8 cellular contexts compared by ENCODE assay signal in the genomic region with DNA sequence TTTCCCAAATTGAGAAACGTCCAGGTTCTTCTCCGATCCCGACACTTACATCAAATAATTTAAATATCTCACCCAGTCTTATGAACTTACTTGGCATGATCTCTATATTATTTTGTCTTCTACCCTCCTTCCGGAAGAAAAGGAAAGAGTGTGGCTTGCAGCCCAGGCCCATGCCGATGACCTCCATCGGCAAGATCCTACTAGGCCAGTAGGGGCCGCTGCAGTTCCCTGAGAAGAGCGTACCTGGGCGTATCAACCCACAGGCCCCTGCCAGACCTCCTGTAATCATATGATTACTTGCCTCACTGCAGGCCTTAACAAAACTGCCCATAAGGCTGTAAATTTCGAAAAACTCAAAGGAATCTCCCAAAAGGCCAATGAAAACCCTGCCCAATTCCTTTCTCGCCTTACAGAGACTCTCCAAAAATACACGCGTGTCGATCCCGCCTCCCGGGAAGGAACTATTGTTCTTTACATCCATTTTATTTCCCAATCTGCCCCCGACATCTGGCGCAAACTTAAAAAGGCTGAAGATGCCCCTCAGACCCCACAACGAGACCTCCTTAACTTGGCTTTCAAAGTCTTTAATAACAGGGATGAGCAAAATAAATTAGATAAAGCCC.
DNase-seq lines count a peak whose midpoint lies in the region; ATAC-seq, FAIRE-seq and TF ChIP-seq lines count a peak whose summit lies in the region.

No MANE protein-coding gene starts in this region.

- no peak for TF ChIP-seq EP300 in H1 (IDR thresholded peaks at IDR 0.05; ENCODE audit: borderline replicate concordance in 1 of 2, low read depth in 2 of 2, low read length in 2 of 2)

- 49% methylated on average over 19 of the region's 19 CpGs; no CpG with 5 or more reads in 1 of the 2 experiments for WGBS in H1 (ENCODE audit: extremely low coverage in 1 of 2, insufficient coverage in 1 of 2, insufficient read length in 1 of 2, insufficient replicate concordance in 2 of 2, low coverage in 1 of 2, low lambda C conversion rate in 2 of 2, missing lambda C conversion rate in 1 of 2), 2 experiments

- H3K14ac ChIP-seq in H1 (ENCODE audit: insufficient read length) = no peak overlapping the region

- H3K4me1 ChIP-seq in H1 (replicated peaks in 1 of 4; ENCODE audit: control insufficient read depth in 3 of 4, insufficient read depth in 4 of 4, low read length in 3 of 4) = peaks cover 0 to 6% (median 2%) of the 10 kb centered on the region in 4 experiments; a peak in 4 of 7 replicates

- no peak overlapping the region for H4K91ac ChIP-seq in H1 (replicated peaks; ENCODE audit: insufficient read length, low read length)

- H2BK5ac ChIP-seq in H1 (ENCODE audit: low read depth, low read length) = no peak overlapping the region

- no peak overlapping the region for H2BK20ac ChIP-seq in H1 (ENCODE audit: low read length)

- H2BK15ac ChIP-seq in H1 (ENCODE audit: low read length) = no peak overlapping the region

- H4K5ac ChIP-seq in H1 (ENCODE audit: insufficient read length, low read depth, low read length) = no peak overlapping the region

- H4K8ac ChIP-seq in H1 (ENCODE audit: extremely low read depth, insufficient read depth, low read length) = no peak overlapping the region

- H2BK120ac ChIP-seq in H1 (replicated peaks; ENCODE audit: low read depth, low read length) = no peak overlapping the region

- FAIRE-seq in G401.6 (lab: Jason Lieb, UNC) = peak; percentile 81
- FAIRE-seq in H1 (lab: Jason Lieb, UNC) = peak; percentile 74

- H3K36me3 ChIP-seq in H1 (ENCODE audit: control insufficient read depth in 2 of 4, insufficient read depth in 4 of 4, low read length in 3 of 4) = no peaks in the 10 kb centered on the region

- no peak overlapping the region for H2BK12ac ChIP-seq in H1 (ENCODE audit: low read depth, low read length)

- H3K4me3 ChIP-seq in H1 (ENCODE audit: extremely low read depth in 1 of 4, insufficient read depth in 2 of 4, low read depth in 3 of 4, low read length in 4 of 4) = no peak overlapping the region

- H3K79me1 ChIP-seq in H1 (ENCODE audit: low read depth, low read length) = no peaks in the 10 kb centered on the region

- H3K4me2 ChIP-seq in H1 (ENCODE audit: insufficient read depth in 1 of 2, low read depth in 2 of 2, low read length in 2 of 2) = no peak overlapping the region

- TF ChIP-seq POLR2A in H1 (IDR thresholded peaks at IDR 0.05; ENCODE audit: control extremely low read depth in 1 of 2, low read depth in 2 of 2, low read length in 2 of 2) = no peak

- no peaks in the 10 kb centered on the region for H4K20me1 ChIP-seq in H1 (replicated peaks in 1 of 2; ENCODE audit: control insufficient read depth in 1 of 2, insufficient read depth in 2 of 2, low read length in 2 of 2)

- CTCF ChIA-PET in H1 (lab: Charles Lee; ENCODE audit: partially characterized antibody) = interaction anchor here (0.9 to 2.4 kb wide), 10 partner anchors 18 to 185 kb away, joined by 3 to 22 read pairs (median 4); no protein-coding TSS in a partner anchor

- no peak overlapping the region for H3K27ac ChIP-seq in H1 (ENCODE audit: low read depth, low read length)

- H3K9me3 ChIP-seq in H1 (ENCODE audit: insufficient read depth in 2 of 2, low read depth in 1 of 2, low read length in 1 of 2) = peaks cover under 1 to 4% of the 10 kb centered on the region in 2 experiments; a peak in 1 of 4 replicates

- no peaks in the 10 kb centered on the region for H3K27me3 ChIP-seq in H1 (replicated peaks in 1 of 4; ENCODE audit: control insufficient read depth in 3 of 4, extremely low read depth in 1 of 4, insufficient read depth in 3 of 4, low read length in 3 of 4)

- no peak overlapping the region for H3K56ac ChIP-seq in H1 (replicated peaks; ENCODE audit: insufficient read length, low read depth, low read length)

- no peak overlapping the region for H3K4ac ChIP-seq in H1 (replicated peaks; ENCODE audit: insufficient read length, low read depth, low read length)

- TF ChIP-seq RAD21 in H1 (IDR thresholded peaks at IDR 0.05 in 1 of 2, conservative IDR thresholded peaks at IDR 0.05 in 1 of 2; ENCODE audit: low read depth in 2 of 2, low read length in 2 of 2) = peak; percentile 86 to 91

- POLR2A ChIA-PET in H1 (lab: Charles Lee; ENCODE audit: partially characterized antibody) = interaction anchor here (0.6 to 1.0 kb wide), 3 partner anchors 38 to 81 kb away, joined by 4 to 5 read pairs (median 4); no protein-coding TSS in a partner anchor

- peak; percentile 88 to 92 (median 91) for TF ChIP-seq CTCF in H1 (IDR thresholded peaks at IDR 0.05; ENCODE audit: control extremely low read depth in 1 of 3, insufficient read depth in 1 of 3, low read depth in 1 of 3, low read length in 3 of 3)

- H3K23me2 ChIP-seq in H1 (ENCODE audit: low read depth, low read length) = 0 out of 2 replicates have a peak, but pooled peaks cover 2% of the 10 kb centered on the region

- H3K79me2 ChIP-seq in H1 (ENCODE audit: control insufficient read depth in 1 of 2, insufficient read depth in 2 of 2, low read length in 2 of 2) = no peaks in the 10 kb centered on the region

- ATAC-seq in HG03108 (IDR thresholded peaks at IDR 0.05; ENCODE audit: unreplicated experiment) (peak; percentile 86), GM18520 (IDR thresholded peaks at IDR 0.05; ENCODE audit: unreplicated experiment) (no peak)

- no peak overlapping the region for H2AK5ac ChIP-seq in H1 (ENCODE audit: low read depth, low read length)

- no peak overlapping the region for H3K18ac ChIP-seq in H1 (ENCODE audit: extremely low read depth, low read length)

- no peak overlapping the region for H3K9ac ChIP-seq in H1 (replicated peaks in 1 of 4; ENCODE audit: extremely low read depth in 1 of 4, low read depth in 3 of 4, low read length in 3 of 4)

- H3K23ac ChIP-seq in H1 (ENCODE audit: insufficient read length) = no peak overlapping the region

- DNase-seq in NCI-H69 (lab: John Stamatoyannopoulos, UW) (peak; percentile 87), H1 (ENCODE audit: low read depth in 1 of 2, low spot score in 2 of 2) (peak; percentile 53 to 92), midbrain (lab: John Stamatoyannopoulos, UW) (peak; percentile 68)
- peak; percentile 32 to 64 for DNase-seq in activated CD8-positive, alpha-beta memory T cell treated with anti-CD3 and anti-CD28 coated beads for 1 hour (ENCODE audit: extremely low read depth in 1 of 2, low read depth in 1 of 2)
- DNase-seq in stimulated activated CD8-positive, alpha-beta memory T cell treated with anti-CD3 and anti-CD28 coated beads, Interleukin-15, amount 100 ng/mL, for 4 hours (ENCODE audit: low read depth in 2 of 2) = peak; percentile 37 to 45

- H2AFZ ChIP-seq in H1 (ENCODE audit: low read length) = peak overlapping the region; percentile 60; the same call in 1 of the 2 replicates

TF ChIP-seq in H1, 55 proteins besides CTCF, POLR2A, EP300 and RAD21:
- TF ChIP-seq BACH1 (IDR thresholded peaks at IDR 0.05; ENCODE audit: low read length) = no peak
- no peak for TF ChIP-seq KDM5A (IDR thresholded peaks at IDR 0.05; ENCODE audit: low read length)
- no peak for TF ChIP-seq POLR2AphosphoS5 (IDR thresholded peaks at IDR 0.05; ENCODE audit: low read depth, low read length)
- peak; percentile 68; the same call in 1 of the 2 replicates for TF ChIP-seq GABPA (IDR thresholded peaks at IDR 0.05; ENCODE audit: borderline replicate concordance, insufficient read depth, low read length)
- peak; percentile 59; the same call in 1 of the 2 replicates for TF ChIP-seq YY1 (IDR thresholded peaks at IDR 0.05; ENCODE audit: low read depth, low read length)
- TF ChIP-seq SP1 (IDR thresholded peaks at IDR 0.05; ENCODE audit: low read depth, low read length) = 0 out of 2 replicates have a peak, but pooled peaks have one; percentile 45
- TF ChIP-seq KDM1A (IDR thresholded peaks at IDR 0.05; ENCODE audit: borderline replicate concordance, low read length) = no peak
- TF ChIP-seq, protein P1, sequence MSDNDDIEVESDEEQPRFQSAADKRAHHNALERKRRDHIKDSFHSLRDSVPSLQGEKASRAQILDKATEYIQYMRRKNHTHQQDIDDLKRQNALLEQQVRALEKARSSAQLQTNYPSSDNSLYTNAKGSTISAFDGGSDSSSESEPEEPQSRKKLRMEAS (IDR thresholded peaks at IDR 0.05) = peak; percentile 14; the same call in 1 of the 2 replicates
- 0 out of 4 replicates have a peak, but pooled peaks of 1 of the 2 experiments have one; percentile 47 for TF ChIP-seq SIN3A (conservative IDR thresholded peaks at IDR 0.05 in 1 of 2, IDR thresholded peaks at IDR 0.05 in 1 of 2; ENCODE audit: low read depth in 1 of 2, low read length in 2 of 2)
- TF ChIP-seq SRF (IDR thresholded peaks at IDR 0.05; ENCODE audit: low read depth, low read length) = 0 out of 2 replicates have a peak, but pooled peaks have one; percentile 20
